ENCODE assay signal across 18 cellular contexts in the genomic region with DNA sequence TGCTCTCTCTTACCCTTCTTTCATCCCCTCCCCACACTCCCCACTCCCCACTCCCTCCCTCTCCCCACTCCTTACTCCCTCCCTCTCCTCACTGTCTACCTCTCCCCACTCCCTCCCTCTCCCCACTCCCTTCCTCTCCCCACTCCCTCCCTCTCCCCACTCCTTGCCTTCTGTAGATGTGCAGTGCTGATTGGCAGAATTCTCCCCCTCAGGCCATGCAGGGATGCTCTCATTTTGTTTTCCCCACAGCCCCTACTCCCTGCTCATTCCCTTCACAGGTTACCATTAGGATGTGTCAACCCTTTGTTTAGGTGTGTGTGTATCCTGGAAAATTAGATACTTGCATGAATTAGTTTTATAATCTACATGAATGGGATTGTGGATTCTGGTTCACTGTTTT.
DNase-seq lines count a peak whose midpoint lies in the region; ATAC-seq and TF ChIP-seq lines count a peak whose summit lies in the region.
"Had no signal": no experiment of that assay in that cellular context is flagged by ENCODE, and none has a peak within 500 bp of the region (broad histone marks: within the 10 kb centered on the region; RNA-seq: fewer than 3 reads in every experiment).

No MANE protein-coding gene starts in this region.

- H3K18ac ChIP-seq in mesendoderm (ENCODE audit: low read length), result no peak overlapping the region

- H3K27ac ChIP-seq in mesendoderm (ENCODE audit: low read depth, low read length) (no peak overlapping the region), upper lobe of right lung (no peak overlapping the region)
- H3K27ac ChIP-seq in CD4-positive, alpha-beta memory T cell (ENCODE audit: low read depth, low read length), result no peak overlapping the region
- H3K27ac ChIP-seq: A549, C4-2B had no signal

- CTCF ChIA-PET in CD4-positive, alpha-beta memory T cell (lab: Charles Lee; ENCODE audit: partially characterized antibody), result no interaction called here

- no peak overlapping the region for H3K9ac ChIP-seq in mesendoderm (ENCODE audit: low read length)

- ATAC-seq in stimulated activated naive CD8-positive, alpha-beta T cell treated with anti-CD3 and anti-CD28 coated beads, Interleukin-15, amount 100 ng/mL, for 72 hours, result peak; percentile 35
- ATAC-seq in stimulated activated naive CD8-positive, alpha-beta T cell treated with anti-CD3 and anti-CD28 coated beads, Interleukin-15, Interleukin-2, amounts not matched to agents 100 U/mL and 50 U/mL, for 24 hours, result no peak
- peak; percentile 42 for ATAC-seq in upper lobe of right lung
- ATAC-seq: A549; CD8-positive, alpha-beta T cell; HepG2 had no signal

- peaks cover 68% of the 10 kb centered on the region for H3K36me3 Mint-ChIP-seq in brain
- H3K36me3 Mint-ChIP-seq in CD4-positive, alpha-beta memory T cell, result no peaks in the 10 kb centered on the region
- H3K36me3 Mint-ChIP-seq: CD8-positive, alpha-beta T cell had no signal

- H2AK5ac ChIP-seq in mesendoderm (ENCODE audit: low read length), result no peak overlapping the region

- no peak overlapping the region for H4K8ac ChIP-seq in mesendoderm (ENCODE audit: low read depth, low read length)

- intact Hi-C loops in upper lobe of right lung (cut with DNase I), result no loop called here
- intact Hi-C loops in CD4-positive, alpha-beta memory T cell (cut with micrococcal nuclease), result loop anchor here (10.0 kb wide), 1 partner anchor 93 kb away; a partner anchor contains a TSS

- no peak for DNase-seq in stimulated activated naive CD8-positive, alpha-beta T cell treated with anti-CD3 and anti-CD28 coated beads, Interleukin-15, amount 100 ng/mL, for 72 hours
- no peak for DNase-seq in stimulated activated naive CD8-positive, alpha-beta T cell treated with anti-CD3 and anti-CD28 coated beads, Interleukin-15, Interleukin-2, amounts not matched to agents 100 U/mL and 50 U/mL, for 24 hours
- DNase-seq in mesendoderm (peak; percentile 45), upper lobe of right lung (no peak), HuH-7 (ENCODE audit: low spot score) (no peak), dedifferentiated amniotic fluid mesenchymal stem cell (ENCODE audit: extremely low spot score) (no peak)
- no peak for DNase-seq in CD4-positive, alpha-beta memory T cell
- DNase-seq: BE2C; CD8-positive, alpha-beta T cell; COR-L47; DMS153; DMS79 treated with DMSO at 0.1 percent for 48 hours; EL had no signal

- no peaks in the 10 kb centered on the region for H3K9me3 Mint-ChIP-seq in stimulated activated naive CD8-positive, alpha-beta T cell treated with anti-CD3 and anti-CD28 coated beads, Interleukin-15, amount 100 ng/mL, for 72 hours
- peaks cover 4 to 39% (median 18%) of the 10 kb centered on the region in 5 experiments for H3K9me3 Mint-ChIP-seq in brain
- H3K9me3 Mint-ChIP-seq in CD4-positive, alpha-beta memory T cell, result no peaks in the 10 kb centered on the region
- H3K9me3 Mint-ChIP-seq: CD8-positive, alpha-beta T cell had no signal

- no peaks in the 10 kb centered on the region for H3K36me3 ChIP-seq in mesendoderm (ENCODE audit: control insufficient read depth, insufficient read depth, low read length)
- H3K36me3 ChIP-seq in upper lobe of right lung, result no peaks in the 10 kb centered on the region
- no peaks in the 10 kb centered on the region for H3K36me3 ChIP-seq in CD4-positive, alpha-beta memory T cell (ENCODE audit: insufficient read depth, low read length)
- H3K36me3 ChIP-seq: BE2C, HAP-1 had no signal

- no peaks in the 10 kb centered on the region for H3K9me3 ChIP-seq in upper lobe of right lung
- no peaks in the 10 kb centered on the region for H3K9me3 ChIP-seq in CD4-positive, alpha-beta memory T cell (ENCODE audit: control insufficient read depth in 1 of 2, low read length in 2 of 2)
- H3K9me3 ChIP-seq: A549, BE2C, HAP-1 had no signal

- peaks cover 11% of the 10 kb centered on the region for H3K4me1 Mint-ChIP-seq in stimulated activated naive CD8-positive, alpha-beta T cell treated with anti-CD3 and anti-CD28 coated beads, Interleukin-15, amount 100 ng/mL, for 72 hours
- H3K4me1 Mint-ChIP-seq in brain, result peaks cover 33% of the 10 kb centered on the region
- H3K4me1 Mint-ChIP-seq in CD4-positive, alpha-beta memory T cell, result peaks cover 16 to 21% (median 18%) of the 10 kb centered on the region in 4 donors

- no peak overlapping the region for H3K27ac Mint-ChIP-seq in stimulated activated naive CD8-positive, alpha-beta T cell treated with anti-CD3 and anti-CD28 coated beads, Interleukin-15, amount 100 ng/mL, for 72 hours
- H3K27ac Mint-ChIP-seq in brain, result peak overlapping the region in 4 of 5 experiments; percentile 22 to 54 (median 50)
- H3K27ac Mint-ChIP-seq in CD4-positive, alpha-beta memory T cell, result peak overlapping the region in 1 of 7 donors; percentile 6
- H3K27ac Mint-ChIP-seq: CD8-positive, alpha-beta T cell had no signal

- H3K4me3 Mint-ChIP-seq in stimulated activated naive CD8-positive, alpha-beta T cell treated with anti-CD3 and anti-CD28 coated beads, Interleukin-15, amount 100 ng/mL, for 72 hours, result no peak overlapping the region
- H3K4me3 Mint-ChIP-seq in brain, result no peak overlapping the region
- H3K4me3 Mint-ChIP-seq in CD4-positive, alpha-beta memory T cell, result no peak overlapping the region
- H3K4me3 Mint-ChIP-seq: CD8-positive, alpha-beta T cell had no signal

- no peak overlapping the region for H2BK120ac ChIP-seq in mesendoderm (ENCODE audit: low read depth, low read length)

- H2BK15ac ChIP-seq in mesendoderm (replicated peaks; ENCODE audit: low read depth), result no peak overlapping the region

- no peaks in the 10 kb centered on the region for H3K27me3 Mint-ChIP-seq in stimulated activated naive CD8-positive, alpha-beta T cell treated with anti-CD3 and anti-CD28 coated beads, Interleukin-15, amount 100 ng/mL, for 72 hours
- H3K27me3 Mint-ChIP-seq in brain, result peaks cover 3% of the 10 kb centered on the region
- H3K27me3 Mint-ChIP-seq in CD4-positive, alpha-beta memory T cell, result no peaks in the 10 kb centered on the region

- no peaks in the 10 kb centered on the region for H3K79me2 ChIP-seq in mesendoderm (ENCODE audit: control insufficient read depth, insufficient read depth, low read length)

- no peak overlapping the region for H3K4me2 ChIP-seq in mesendoderm (ENCODE audit: low read length)
- H3K4me2 ChIP-seq: A549 had no signal

- H3K4ac ChIP-seq in mesendoderm (ENCODE audit: low read depth, low read length), result no peak overlapping the region

- H2BK5ac ChIP-seq in mesendoderm (ENCODE audit: low read length), result no peak overlapping the region

- POLR2A ChIA-PET in CD4-positive, alpha-beta memory T cell (lab: Charles Lee; ENCODE audit: partially characterized antibody), result interaction anchor here (8.8 kb wide), 1 partner anchor 57 kb away, joined by 88 read pairs; no protein-coding TSS in a partner anchor

- H3K56ac ChIP-seq in mesendoderm (ENCODE audit: low read length), result no peak overlapping the region

- H3K27me3 ChIP-seq in mesendoderm (ENCODE audit: insufficient read depth, low read length, poor library complexity) (no peaks in the 10 kb centered on the region), upper lobe of right lung (no peaks in the 10 kb centered on the region)
- no peaks in the 10 kb centered on the region for H3K27me3 ChIP-seq in CD4-positive, alpha-beta memory T cell (ENCODE audit: insufficient read depth, low read length)
- H3K27me3 ChIP-seq: BE2C had no signal

- no peak for TF ChIP-seq CTCF in brain (conservative IDR thresholded peaks at IDR 0.05)
- TF ChIP-seq CTCF in upper lobe of right lung (IDR thresholded peaks at IDR 0.05), result no peak

- H3K23ac ChIP-seq in mesendoderm (ENCODE audit: low read length), result no peak overlapping the region

- H3K4me3 ChIP-seq in mesendoderm (ENCODE audit: low read length) (no peak overlapping the region), upper lobe of right lung (no peak overlapping the region)
- H3K4me3 ChIP-seq in CD4-positive, alpha-beta memory T cell (ENCODE audit: low read length in 2 of 2), result no peak overlapping the region
- H3K4me3 ChIP-seq: A549, HAP-1 had no signal

- H3K4me1 ChIP-seq in mesendoderm (ENCODE audit: control insufficient read depth, low read depth, low read length) (no peaks in the 10 kb centered on the region), upper lobe of right lung (no peaks in the 10 kb centered on the region)
- H3K4me1 ChIP-seq in CD4-positive, alpha-beta memory T cell (ENCODE audit: insufficient read depth, low read length), result peaks cover 16% of the 10 kb centered on the region
- H3K4me1 ChIP-seq: A549, BE2C, HAP-1 had no signal

- no peaks in the 10 kb centered on the region for H3K79me1 ChIP-seq in mesendoderm (ENCODE audit: low read length)

- no peak overlapping the region for H4K5ac ChIP-seq in mesendoderm (ENCODE audit: low read length)

Comparison
In these comparisons a context has a peak if more than half of its experiments do, and no peak if none do; other contexts are left out.
1. H3K27ac Mint-ChIP-seq: peak in brain (4 of 5); none in stimulated activated naive CD8-positive, alpha-beta T cell treated with anti-CD3 and anti-CD28 coated beads, Interleukin-15, amount 100 ng/mL, for 72 hours (0 of 2).